In genomic region chr3:22360197-22360596, GRCh38 we compare ENCODE assay signal across 24 cellular contexts.
DNase-seq lines count a peak whose midpoint lies in the region; ATAC-seq and TF ChIP-seq lines count a peak whose summit lies in the region.
"Had no signal": no experiment of that assay in that cellular context is flagged by ENCODE, and none has a peak within 500 bp of the region (broad histone marks: within the 10 kb centered on the region; RNA-seq: fewer than 3 reads in every experiment).

No MANE protein-coding gene starts in this region.

- H3K4me3 ChIP-seq in heart right ventricle, result no peak overlapping the region
- no peak overlapping the region for H3K4me3 ChIP-seq in fibroblast of the aortic adventitia (ENCODE audit: low read depth, low read length)
- no peak overlapping the region for H3K4me3 ChIP-seq in subcutaneous abdominal adipose tissue (ENCODE audit: low read depth in 1 of 5, low read length in 5 of 5)
- H3K4me3 ChIP-seq: BLaER1, GM12878 had no signal

- intact Hi-C loops in left ventricle myocardium superior (cut with micrococcal nuclease) (no loop called here), heart right ventricle (cut with DNase I) (no loop called here)

- no peaks in the 10 kb centered on the region for H3K9me3 ChIP-seq in heart right ventricle
- H3K9me3 ChIP-seq in subcutaneous abdominal adipose tissue (ENCODE audit: control insufficient read depth in 5 of 5, low read length in 5 of 5), result no peaks in the 10 kb centered on the region
- H3K9me3 ChIP-seq: BE2C, BLaER1 had no signal

- H3K27me3 ChIP-seq in heart right ventricle (no peaks in the 10 kb centered on the region), subcutaneous abdominal adipose tissue (ENCODE audit: control insufficient read depth in 5 of 5, insufficient read depth in 4 of 5, low read length in 5 of 5) (no peaks in the 10 kb centered on the region)
- H3K27me3 ChIP-seq: BE2C, BLaER1 had no signal

- H3K9ac ChIP-seq in subcutaneous abdominal adipose tissue (ENCODE audit: low read length in 5 of 5), result no peak overlapping the region
- H3K9ac ChIP-seq: BLaER1 had no signal

- DNase-seq in left ventricle myocardium superior, result no peak
- DNase-seq in heart right ventricle, result no peak
- peak; percentile 0 for DNase-seq in fibroblast of the aortic adventitia (ENCODE audit: low read depth)
- DNase-seq in activated CD8-positive, alpha-beta memory T cell treated with anti-CD3 and anti-CD28 coated beads for 24 hours, result no peak
- DNase-seq in activated naive CD4-positive, alpha-beta T cell (lab: John Stamatoyannopoulos, UW), result no peak
- DNase-seq: 8988T; ACHN; BE2C; C1 segment of cervical spinal cord; CD4-positive, alpha-beta memory T cell; CD4-positive, CD25-positive, alpha-beta regulatory T cell; CD8-positive, alpha-beta memory T cell; COR-L47; DMS 273 treated with DMSO at 0.1 percent for 48 hours; DMS153; DMS53; DMS79; DND-41; EL; GDM1 had no signal

- H3K4me1 ChIP-seq in heart right ventricle, result peaks cover 0 to 6% (median 0%) of the 10 kb centered on the region in 9 donors
- peaks cover 0 to 15% (median 0%) of the 10 kb centered on the region in 5 donors for H3K4me1 ChIP-seq in subcutaneous abdominal adipose tissue (ENCODE audit: control insufficient read depth in 5 of 5, insufficient read depth in 5 of 5, low read length in 5 of 5)
- H3K4me1 ChIP-seq: BE2C, BLaER1 had no signal

- H3K27ac ChIP-seq in heart right ventricle (no peak overlapping the region), subcutaneous abdominal adipose tissue (ENCODE audit: low read depth, low read length) (peak overlapping the region; percentile 27)
- H3K27ac ChIP-seq: BLaER1 had no signal

- ATAC-seq in left ventricle myocardium superior, result peak; percentile 24
- ATAC-seq in heart right ventricle, result no peak
- no peak for ATAC-seq in HG03097 (IDR thresholded peaks at IDR 0.05; ENCODE audit: low FRiP score, unreplicated experiment)
- ATAC-seq: GM12878 had no signal

- no peaks in the 10 kb centered on the region for H3K36me3 ChIP-seq in heart right ventricle
- no peaks in the 10 kb centered on the region for H3K36me3 ChIP-seq in subcutaneous abdominal adipose tissue (ENCODE audit: control insufficient read depth in 5 of 5, insufficient read depth in 5 of 5, low read length in 5 of 5)
- H3K36me3 ChIP-seq: BE2C, BLaER1 had no signal

- 73 to 74% methylated on average over 6 of the region's 6 CpGs for WGBS in heart right ventricle, 2 donors

- TF ChIP-seq CTCF in heart right ventricle (IDR thresholded peaks at IDR 0.05) (no peak), fibroblast of the aortic adventitia (IDR thresholded peaks at IDR 0.05; ENCODE audit: insufficient read depth, low read length) (no peak)
